Comparison of ENCODE assay signal across 1 cellular context in genomic region chr10:45660876-45661411, GRCh38.
TF ChIP-seq lines count a peak whose summit lies in the region.

No MANE protein-coding gene starts in this region.

TF ChIP-seq in WTC11, 78 proteins besides CTCF, POLR2A, EP300 and RAD21 (continued from another document):
- TF ChIP-seq ZNF532 (CRISPR knock-in tag; IDR thresholded peaks at IDR 0.05; ENCODE audit: borderline replicate concordance) (no peak), SP1 (CRISPR knock-in tag; conservative IDR thresholded peaks at IDR 0.05) (no peak), TEAD1 (CRISPR knock-in tag; IDR thresholded peaks at IDR 0.05) (no peak), NR2C2 (CRISPR knock-in tag; IDR thresholded peaks at IDR 0.05) (no peak), ATF3 (CRISPR knock-in tag; conservative IDR thresholded peaks at IDR 0.05) (no peak), ZNF138 (CRISPR knock-in tag; conservative IDR thresholded peaks at IDR 0.05) (no peak), CDX4 (CRISPR knock-in tag; IDR thresholded peaks at IDR 0.05; ENCODE audit: borderline replicate concordance) (no peak), ATF6 (CRISPR knock-in tag; IDR thresholded peaks at IDR 0.05) (no peak), JUN (CRISPR knock-in tag; IDR thresholded peaks at IDR 0.05) (no peak), E2F1 (CRISPR knock-in tag; IDR thresholded peaks at IDR 0.05) (no peak), SMAD3 (CRISPR knock-in tag; IDR thresholded peaks at IDR 0.05; ENCODE audit: borderline replicate concordance) (no peak), HMGXB4 (CRISPR knock-in tag; IDR thresholded peaks at IDR 0.05) (no peak), ETV6 (CRISPR knock-in tag; IDR thresholded peaks at IDR 0.05) (no peak), FOXK1 (CRISPR knock-in tag; IDR thresholded peaks at IDR 0.05) (no peak)
